In the genomic region with DNA sequence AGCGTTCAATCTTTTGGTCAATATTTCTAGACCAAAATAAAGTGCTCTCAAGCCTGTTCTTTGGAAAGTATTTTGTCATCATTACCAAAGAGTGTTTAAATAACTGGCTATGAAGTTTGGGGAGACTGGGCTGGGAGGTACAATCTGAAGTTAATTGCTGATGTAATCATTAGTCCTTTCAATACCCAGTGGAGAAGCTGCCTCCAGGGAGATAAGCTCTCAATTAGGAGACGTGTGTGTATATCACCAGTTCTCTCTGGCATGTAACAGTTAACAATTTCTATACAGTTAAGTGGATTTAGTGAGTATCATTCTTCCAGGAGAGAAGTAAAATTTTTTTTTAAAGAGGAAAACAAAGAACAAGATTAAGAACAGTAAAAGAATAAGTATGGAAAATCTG, we compare ENCODE assay signal across 10 cellular contexts. TPM values are rescaled to one million over a fixed set of nuclear protein-coding genes. Genes with fewer than 3 reads are reported as not detected.
A peak's percentile ranks its signal among the peaks of the same experiment; 100 is the strongest.
DNase-seq lines count a peak whose midpoint lies in the region; ATAC-seq and TF ChIP-seq lines count a peak whose summit lies in the region.
"Had no signal": no experiment of that assay in that cellular context is flagged by ENCODE, and none has a peak within 500 bp of the region (broad histone marks: within the 10 kb centered on the region; RNA-seq: fewer than 3 reads in every experiment).

No MANE protein-coding gene starts in this region.

- 10% methylated on average over 2 of the region's 2 CpGs for WGBS in right lobe of liver (ENCODE audit: insufficient coverage, low coverage, low lambda C conversion rate, missing lambda C conversion rate)
- 22% methylated on average over 2 of the region's 2 CpGs for WGBS in smooth muscle cell (ENCODE audit: low lambda C conversion rate)

- POLR2A ChIA-PET in activated CD4-positive, alpha-beta memory T cell treated with anti-CD3 and anti-CD28 coated beads for 36 hours (lab: Charles Lee): no interaction called here

- CTCF ChIA-PET in activated CD4-positive, alpha-beta memory T cell treated with anti-CD3 and anti-CD28 coated beads for 36 hours (lab: Charles Lee): no interaction called here

- H3K36me3 ChIP-seq in right lobe of liver (no peaks in the 10 kb centered on the region), smooth muscle cell (ENCODE audit: low read depth) (no peaks in the 10 kb centered on the region)

- peaks cover 77% of the 10 kb centered on the region for H3K4me1 Mint-ChIP-seq in HFFc6 (ENCODE audit: low read depth)
- peaks cover 63% of the 10 kb centered on the region for H3K4me1 Mint-ChIP-seq in chondrocyte (ENCODE audit: low read depth)
- H3K4me1 Mint-ChIP-seq in activated CD4-positive, alpha-beta memory T cell treated with anti-CD3 and anti-CD28 coated beads for 36 hours (ENCODE audit: low read depth): peaks cover 11% of the 10 kb centered on the region

- H3K4me3 ChIP-seq in right lobe of liver: peak overlapping the region; percentile 49 to 55 (median 51)
- H3K4me3 ChIP-seq in smooth muscle cell: peak overlapping the region; percentile 93

- H3K27me3 Mint-ChIP-seq in HFFc6 (ENCODE audit: insufficient read depth) (peaks cover 2% of the 10 kb centered on the region; the same call in 1 of the 2 replicates), chondrocyte (ENCODE audit: low read depth) (no peaks in the 10 kb centered on the region)
- H3K27me3 Mint-ChIP-seq in activated CD4-positive, alpha-beta memory T cell treated with anti-CD3 and anti-CD28 coated beads for 36 hours: peaks cover 57% of the 10 kb centered on the region

- H3K9me3 Mint-ChIP-seq in HFFc6: no peaks in the 10 kb centered on the region
- no peaks in the 10 kb centered on the region for H3K9me3 Mint-ChIP-seq in chondrocyte (ENCODE audit: low read depth)
- H3K9me3 Mint-ChIP-seq in activated CD4-positive, alpha-beta memory T cell treated with anti-CD3 and anti-CD28 coated beads for 36 hours: no peaks in the 10 kb centered on the region
- H3K9me3 Mint-ChIP-seq: T-cell had no signal

- H3K9ac ChIP-seq in smooth muscle cell (ENCODE audit: low read depth): peak overlapping the region; percentile 90

- no peak for TF ChIP-seq CTCF in HFFc6 (IDR thresholded peaks at IDR 0.05)
- TF ChIP-seq CTCF in chondrocyte (IDR thresholded peaks at IDR 0.05): no peak
- TF ChIP-seq CTCF in right lobe of liver (IDR thresholded peaks at IDR 0.05): no peak
- TF ChIP-seq CTCF in smooth muscle cell (IDR thresholded peaks at IDR 0.05; ENCODE audit: borderline replicate concordance, insufficient read depth, poor library complexity, severe bottlenecking): no peak

- H3K27ac ChIP-seq in right lobe of liver (peak overlapping the region in 2 of 3 donors; percentile 77 to 89), smooth muscle cell (ENCODE audit: low read depth) (peak overlapping the region; percentile 94)

- peak overlapping the region; percentile 87 for H3K4me3 Mint-ChIP-seq in HFFc6
- peak overlapping the region; percentile 94 for H3K4me3 Mint-ChIP-seq in chondrocyte (ENCODE audit: unreplicated experiment)
- no peak overlapping the region for H3K4me3 Mint-ChIP-seq in activated CD4-positive, alpha-beta memory T cell treated with anti-CD3 and anti-CD28 coated beads for 36 hours
- H3K4me3 Mint-ChIP-seq: T-cell had no signal

- peaks cover 98% of the 10 kb centered on the region for H4K20me1 ChIP-seq in smooth muscle cell (ENCODE audit: low read depth)

- peaks cover 66% of the 10 kb centered on the region for H3F3A ChIP-seq in smooth muscle cell (ENCODE audit: low read depth)

- H2AFZ ChIP-seq in smooth muscle cell (ENCODE audit: low read depth): no peak overlapping the region

- peaks cover 98% of the 10 kb centered on the region for H3K79me2 ChIP-seq in smooth muscle cell (ENCODE audit: low read depth)

- H3K36me3 Mint-ChIP-seq in HFFc6 (ENCODE audit: low read depth): peaks cover 34% of the 10 kb centered on the region
- H3K36me3 Mint-ChIP-seq in chondrocyte (ENCODE audit: low read depth): peaks cover 56% of the 10 kb centered on the region
- H3K36me3 Mint-ChIP-seq in activated CD4-positive, alpha-beta memory T cell treated with anti-CD3 and anti-CD28 coated beads for 36 hours: no peaks in the 10 kb centered on the region
- H3K36me3 Mint-ChIP-seq: T-cell had no signal

- DNase-seq in HFFc6 (no peak), chondrocyte (ENCODE audit: low spot score) (no peak), right lobe of liver (no peak), smooth muscle cell (lab: John Stamatoyannopoulos, UW; ENCODE audit: unreplicated experiment) (no peak), ureter (ENCODE audit: low spot score) (no peak), superior temporal gyrus (ENCODE audit: extremely low spot score) (no peak)
- no peak for DNase-seq in activated CD4-positive, alpha-beta memory T cell treated with anti-CD3 and anti-CD28 coated beads for 36 hours
- no peak for DNase-seq in stimulated activated CD4-positive, alpha-beta T cell treated with anti-CD3 and anti-CD28 coated beads, Interleukin-2, amount 100 ng/mL, for 48 hours
- DNase-seq: T-cell had no signal

- no peak for TF ChIP-seq POLR2A in right lobe of liver (IDR thresholded peaks at IDR 0.05)

- no peak for ATAC-seq in right lobe of liver
- ATAC-seq: T-cell had no signal

- peak overlapping the region; percentile 97 for H3K4me2 ChIP-seq in smooth muscle cell

- intact Hi-C loops in right lobe of liver (cut with DNase I): no loop called here
- intact Hi-C loops in activated CD4-positive, alpha-beta memory T cell treated with anti-CD3 and anti-CD28 coated beads for 36 hours (cut with micrococcal nuclease): loop anchor here (10.0 kb wide), 1 partner anchor 109 kb away; no protein-coding TSS in a partner anchor

- H3K27me3 ChIP-seq in right lobe of liver: peaks cover 0 to 12% of the 10 kb centered on the region in 2 donors
- no peaks in the 10 kb centered on the region for H3K27me3 ChIP-seq in smooth muscle cell (ENCODE audit: low read depth)

- H3K4me1 ChIP-seq in right lobe of liver: peaks cover 0 to 23% (median 5%) of the 10 kb centered on the region in 4 donors
- H3K4me1 ChIP-seq in smooth muscle cell (ENCODE audit: low read depth): peaks cover 60% of the 10 kb centered on the region

- H3K9me3 ChIP-seq in right lobe of liver (no peaks in the 10 kb centered on the region), smooth muscle cell (replicated peaks; ENCODE audit: low read depth) (no peaks in the 10 kb centered on the region)

- H3K27ac Mint-ChIP-seq in HFFc6 (peak overlapping the region; percentile 62), chondrocyte (ENCODE audit: unreplicated experiment) (peak overlapping the region; percentile 91)
- no peak overlapping the region for H3K27ac Mint-ChIP-seq in activated CD4-positive, alpha-beta memory T cell treated with anti-CD3 and anti-CD28 coated beads for 36 hours
- H3K27ac Mint-ChIP-seq: T-cell had no signal

RNA-seq across cellular contexts. Expression of a gene that starts 1.4 kb away (rescaled TPM):
- 100 to 1,000 TPM; 137 to 328 (median 148) TPM for total RNA-seq in HFFc6 (2021; fragmentation: NEBNext Ultra II Directional; extraction: Animal tissue kit (Norgen Biotek cat#: 25700))
- total RNA-seq in chondrocyte (2,319 to 5,210 TPM (median 5,209 TPM) in 3 replicates), right lobe of liver (10 to 100 TPM in 5 of 6 experiments, 1 to 10 TPM in 1; 8.0 to 89.8 (median 41.1) TPM), smooth muscle cell (4,372 and 5,353 TPM in 2 replicates), ureter (144 TPM)
- 1,844 and 2,409 TPM in 2 replicates for polyA plus RNA-seq in smooth muscle cell
- total RNA-seq in activated CD4-positive, alpha-beta memory T cell treated with anti-CD3 and anti-CD28 coated beads for 36 hours: not detected
- total RNA-seq: activated CD8-positive, alpha-beta memory T cell treated with anti-CD3 and anti-CD28 coated beads for 36 hours had no signal

RNA-seq across cellular contexts. Expression of a gene that starts 1.5 kb away (rescaled TPM):
- 100 to 1,000 TPM; 202 to 327 (median 217) TPM for total RNA-seq in HFFc6 (2021; fragmentation: NEBNext Ultra II Directional; extraction: Animal tissue kit (Norgen Biotek cat#: 25700))
- total RNA-seq in chondrocyte: 1,370 to 2,411 TPM (median 2,366 TPM) in 3 replicates
- 10 to 100 TPM in 5 of 6 experiments, 1 to 10 TPM in 1; 8.4 to 65.8 (median 42.5) TPM for total RNA-seq in right lobe of liver
- total RNA-seq in smooth muscle cell: 1,456 and 1,535 TPM in 2 replicates
- 2,012 and 2,786 TPM in 2 replicates for polyA plus RNA-seq in smooth muscle cell
- 227 TPM for total RNA-seq in ureter
- total RNA-seq in activated CD4-positive, alpha-beta memory T cell treated with anti-CD3 and anti-CD28 coated beads for 36 hours: not detected
- total RNA-seq: activated CD8-positive, alpha-beta memory T cell treated with anti-CD3 and anti-CD28 coated beads for 36 hours had no signal

Comparison
In these comparisons a context has a peak if more than half of its experiments do, and no peak if none do; other contexts are left out.
1. RNA of a gene that starts 1.5 kb away (total RNA-seq): 1,370 to 2,411 TPM in chondrocyte, 1,456 to 1,535 TPM in smooth muscle cell, 227 TPM in ureter (single experiment), 202 to 327 TPM in HFFc6 and 8.4 to 65.8 TPM in right lobe of liver; not detected in activated CD4-positive, alpha-beta memory T cell treated with anti-CD3 and anti-CD28 coated beads for 36 hours; every median in the first group is over 4 times any median in the second.